ENCODE assay signal across 10 cellular contexts in genomic region chr16:24668481-24669001, GRCh38.
DNase-seq lines count a peak whose midpoint lies in the region.
"Had no signal": no experiment of that assay in that cellular context is flagged by ENCODE, and none has a peak within 500 bp of the region (broad histone marks: within the 10 kb centered on the region; RNA-seq: fewer than 3 reads in every experiment).

No MANE protein-coding gene starts in this region.

- H3K27me3 ChIP-seq in muscle layer of colon (ENCODE audit: control insufficient read depth in 1 of 2, insufficient read depth in 2 of 2, low read length in 2 of 2) (no peaks in the 10 kb centered on the region), subcutaneous abdominal adipose tissue (ENCODE audit: control insufficient read depth in 5 of 5, insufficient read depth in 4 of 5, low read length in 5 of 5) (peaks cover 0 to 9% (median 3%) of the 10 kb centered on the region in 5 donors)
- H3K27me3 ChIP-seq: BLaER1 treated with 17β-estradiol and CSF1 and Interleukin-3, amounts not matched to agents 10 nM and 100 nM had no signal

- no peak overlapping the region for H3K4me3 ChIP-seq in muscle layer of colon (ENCODE audit: low read depth in 1 of 2, low read length in 2 of 2)
- peak overlapping the region in 1 of 5 donors; percentile 24 for H3K4me3 ChIP-seq in subcutaneous abdominal adipose tissue (ENCODE audit: low read depth in 1 of 5, low read length in 5 of 5)
- H3K4me3 ChIP-seq: BLaER1 treated with 17β-estradiol and CSF1 and Interleukin-3, amounts not matched to agents 10 nM and 100 nM had no signal

- DNase-seq in activated CD4-positive, alpha-beta T cell treated with anti-CD3 and anti-CD28 coated beads for 4 hours = peak; percentile 6 to 27
- no peak for DNase-seq in activated CD4-positive, alpha-beta T cell treated with anti-CD3 and anti-CD28 coated beads for 1 hour
- DNase-seq in astrocyte of the hippocampus (ENCODE audit: low read depth, low spot score) (peak; percentile 83), NCI-H526 treated with DMSO at 0.1 percent for 48 hours (lab: John Stamatoyannopoulos, UW) (no peak), LoVo (ENCODE audit: low spot score) (no peak), GM19240 (ENCODE audit: insufficient read length, low spot score) (no peak)
- DNase-seq: NCI-H2029 treated with DMSO at 0.1 percent for 48 hours had no signal

- H3K9me3 ChIP-seq in muscle layer of colon (ENCODE audit: low read length) (no peaks in the 10 kb centered on the region), subcutaneous abdominal adipose tissue (ENCODE audit: control insufficient read depth in 5 of 5, low read length in 5 of 5) (no peaks in the 10 kb centered on the region)
- H3K9me3 ChIP-seq: BLaER1 treated with 17β-estradiol and CSF1 and Interleukin-3, amounts not matched to agents 10 nM and 100 nM had no signal

- H3K27ac ChIP-seq in muscle layer of colon (ENCODE audit: low read depth, low read length) (peak overlapping the region; percentile 38), subcutaneous abdominal adipose tissue (ENCODE audit: low read depth, low read length) (peak overlapping the region; percentile 62)

- H3K9ac ChIP-seq in muscle layer of colon (ENCODE audit: low read length) (no peak overlapping the region), subcutaneous abdominal adipose tissue (ENCODE audit: low read length in 5 of 5) (no peak overlapping the region)
- H3K9ac ChIP-seq: BLaER1 treated with 17β-estradiol and CSF1 and Interleukin-3, amounts not matched to agents 10 nM and 100 nM had no signal

- H3K4me1 ChIP-seq in muscle layer of colon (ENCODE audit: insufficient read depth, low read length) = peaks cover 21% of the 10 kb centered on the region
- H3K4me1 ChIP-seq in subcutaneous abdominal adipose tissue (ENCODE audit: control insufficient read depth in 5 of 5, insufficient read depth in 5 of 5, low read length in 5 of 5) = peaks cover 11 to 18% (median 13%) of the 10 kb centered on the region in 5 donors

- no peaks in the 10 kb centered on the region for H3K36me3 ChIP-seq in muscle layer of colon (ENCODE audit: insufficient read depth, low read length)
- H3K36me3 ChIP-seq in subcutaneous abdominal adipose tissue (ENCODE audit: control insufficient read depth in 5 of 5, insufficient read depth in 5 of 5, low read length in 5 of 5) = no peaks in the 10 kb centered on the region
- H3K36me3 ChIP-seq: BLaER1 treated with 17β-estradiol and CSF1 and Interleukin-3, amounts not matched to agents 10 nM and 100 nM had no signal

Comparison
In these comparisons a context has a peak if more than half of its experiments do, and no peak if none do; other contexts are left out.
1. DNase-seq: peak in activated CD4-positive, alpha-beta T cell treated with anti-CD3 and anti-CD28 coated beads for 4 hours (2 of 2) and astrocyte of the hippocampus (single experiment); none in activated CD4-positive, alpha-beta T cell treated with anti-CD3 and anti-CD28 coated beads for 1 hour (single experiment), NCI-H526 treated with DMSO at 0.1 percent for 48 hours (single experiment), LoVo (single experiment) and GM19240 (single experiment).